In the genomic region with DNA sequence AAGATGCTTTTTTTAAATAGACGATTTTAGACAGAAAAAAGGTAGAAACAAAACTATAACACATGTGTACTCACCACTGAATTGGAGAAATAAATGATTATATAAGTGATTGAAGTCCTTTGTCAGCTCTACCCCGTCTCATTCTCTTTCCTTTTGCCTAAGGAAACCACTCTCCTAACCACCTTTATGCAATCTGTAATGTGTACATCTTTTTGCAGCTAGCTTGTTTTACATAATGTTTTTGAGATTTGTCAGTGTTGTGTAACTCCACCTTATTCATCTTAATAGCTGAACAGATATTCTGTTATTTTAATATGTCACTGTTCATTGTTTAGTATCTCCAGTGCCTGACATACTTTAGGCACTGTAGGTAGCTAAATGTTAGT, we compare ENCODE assay signal across 8 cellular contexts. TPM values are rescaled to one million over a fixed set of nuclear protein-coding genes. Genes with fewer than 3 reads are reported as not detected.
A peak's percentile ranks its signal among the peaks of the same experiment; 100 is the strongest.
DNase-seq lines count a peak whose midpoint lies in the region; ATAC-seq and TF ChIP-seq lines count a peak whose summit lies in the region.

No MANE protein-coding gene starts in this region.

- H3K9me3 ChIP-seq in left lung (no peaks in the 10 kb centered on the region), transverse colon (no peaks in the 10 kb centered on the region)

- H3K4me3 Mint-ChIP-seq in activated T-cell treated with anti-CD3 and anti-CD28 coated beads, Interleukin-2, amount 50 U/mL, for 72 hours: peak overlapping the region; percentile 94 to 98

- H3K36me3 ChIP-seq in left lung (peaks cover 0 to 11% of the 10 kb centered on the region in 2 donors), transverse colon (peaks cover 0 to 11% (median 0%) of the 10 kb centered on the region in 4 donors)

- no peaks in the 10 kb centered on the region for H3K27me3 Mint-ChIP-seq in activated T-cell treated with anti-CD3 and anti-CD28 coated beads, Interleukin-2, amount 50 U/mL, for 72 hours (ENCODE audit: low read depth)

- no peaks in the 10 kb centered on the region for H3K27me3 ChIP-seq in left lung
- H3K27me3 ChIP-seq in transverse colon: no peaks in the 10 kb centered on the region

- in situ Hi-C loops in transverse colon (cut with MboI; ENCODE audit: low pct_ligation_motif_present in 1 of 4, low pct_unique_long_range_greater_than_20kb in 1 of 4, low sequenced_read_pairs in 3 of 4): no loop called here

- peak overlapping the region; percentile 95 for H3K27ac ChIP-seq in left lung
- peak overlapping the region; percentile 92 to 97 (median 94) for H3K27ac ChIP-seq in transverse colon

- peaks cover 11 to 23% of the 10 kb centered on the region in 2 donors for H3K36me3 Mint-ChIP-seq in activated T-cell treated with anti-CD3 and anti-CD28 coated beads, Interleukin-2, amount 50 U/mL, for 72 hours (ENCODE audit: insufficient read depth in 2 of 2)

- peaks cover 0 to 1% of the 10 kb centered on the region in 2 donors for H3K9me3 Mint-ChIP-seq in activated T-cell treated with anti-CD3 and anti-CD28 coated beads, Interleukin-2, amount 50 U/mL, for 72 hours

- TF ChIP-seq CTCF in left lung (IDR thresholded peaks at IDR 0.05) (no peak), transverse colon (IDR thresholded peaks at IDR 0.05) (no peak)

- 0 to 2% methylated on average over 2 of the region's 2 CpGs for WGBS in transverse colon (ENCODE audit: low coverage in 1 of 2), 2 donors

- H3K27ac Mint-ChIP-seq in activated T-cell treated with anti-CD3 and anti-CD28 coated beads, Interleukin-2, amount 50 U/mL, for 72 hours: peak overlapping the region; percentile 99

- H3K4me3 ChIP-seq in left lung (peak overlapping the region; percentile 72 to 75), transverse colon (peak overlapping the region in 3 of 4 donors; percentile 58 to 70 (median 65))

- peaks cover 0 to 65% of the 10 kb centered on the region in 2 donors for H3K4me1 ChIP-seq in left lung
- peaks cover 4 to 24% (median 21%) of the 10 kb centered on the region in 4 donors for H3K4me1 ChIP-seq in transverse colon

- intact Hi-C loops in left lung (cut with DNase I): no loop called here
- intact Hi-C loops in transverse colon (cut with DNase I; ENCODE audit: low total_unique reads): no loop called here

- TF ChIP-seq EP300 in transverse colon (IDR thresholded peaks at IDR 0.05; ENCODE audit: low read depth): no peak

- no peak for ATAC-seq in activated T-cell treated with anti-CD3 and anti-CD28 coated beads, Interleukin-2, amount 50 U/mL, for 72 hours (replicated peaks in 1 of 2)
- ATAC-seq in left lung: peak; percentile 2
- no peak for ATAC-seq in GM19467 (IDR thresholded peaks at IDR 0.05; ENCODE audit: unreplicated experiment)
- no peak for ATAC-seq in GM18867 (IDR thresholded peaks at IDR 0.05; ENCODE audit: unreplicated experiment)

- no peak for DNase-seq in activated T-cell treated with anti-CD3 and anti-CD28 coated beads, Interleukin-2, amount 50 U/mL, for 72 hours
- DNase-seq in activated T-cell treated with anti-CD3 and anti-CD28 coated beads, Interleukin-2, amount 50 U/mL, for 1 hour: no peak
- peak; percentile 70 for DNase-seq in amniotic epithelial cell (ENCODE audit: low read depth)
- no peak for DNase-seq in left lung
- DNase-seq in transverse colon: no peak
- DNase-seq in stimulated activated CD4-positive, alpha-beta T cell treated with anti-CD3 and anti-CD28 coated beads, Interleukin-2, amount 100 ng/mL, for 24 hours: no peak

- TF ChIP-seq POLR2A in transverse colon (IDR thresholded peaks at IDR 0.05): no peak

- peaks cover 52% of the 10 kb centered on the region for H3K4me1 Mint-ChIP-seq in activated T-cell treated with anti-CD3 and anti-CD28 coated beads, Interleukin-2, amount 50 U/mL, for 72 hours (ENCODE audit: low read depth)

RNA-seq across cellular contexts. Expression of a gene that starts 0.7 kb away (rescaled TPM):
- 10 to 100 TPM; 15.8 to 23.1 TPM for total RNA-seq in activated T-cell treated with anti-CD3 and anti-CD28 coated beads, Interleukin-2, amount 50 U/mL, for 72 hours
- total RNA-seq in left lung: 10 to 100 TPM; 25.8 to 27.6 TPM
- total RNA-seq in transverse colon: 10 to 100 TPM in 3 of 4 donors, 1 to 10 TPM in 1; 6.4 to 46.6 (median 28.0) TPM

RNA-seq across cellular contexts. Expression of a gene that starts 20.5 kb away (rescaled TPM):
- under 1 TPM; 0.24 to 0.65 TPM for total RNA-seq in activated T-cell treated with anti-CD3 and anti-CD28 coated beads, Interleukin-2, amount 50 U/mL, for 72 hours
- 10 to 100 TPM in 1 of 2 donors, 1 to 10 TPM in 1; 9.0 to 20.8 TPM for total RNA-seq in left lung
- 10 to 100 TPM in 1 of 4 donors, 1 to 10 TPM in 1, not detected in 2; 4.3 to 19.4 TPM for total RNA-seq in transverse colon

RNA-seq across cellular contexts. Expression of a gene that starts 27.2 kb away (rescaled TPM):
- total RNA-seq in activated T-cell treated with anti-CD3 and anti-CD28 coated beads, Interleukin-2, amount 50 U/mL, for 72 hours: 10 to 100 TPM; 39.5 to 40.5 TPM
- total RNA-seq in left lung: 100 to 1,000 TPM in 1 of 2 donors, 10 to 100 TPM in 1; 95.3 to 121 TPM
- total RNA-seq in transverse colon: 100 to 1,000 TPM in 2 of 4 donors, 10 to 100 TPM in 2; 31.8 to 141 (median 77.5) TPM
